ENCODE assay signal across 8 cellular contexts in the genomic region with DNA sequence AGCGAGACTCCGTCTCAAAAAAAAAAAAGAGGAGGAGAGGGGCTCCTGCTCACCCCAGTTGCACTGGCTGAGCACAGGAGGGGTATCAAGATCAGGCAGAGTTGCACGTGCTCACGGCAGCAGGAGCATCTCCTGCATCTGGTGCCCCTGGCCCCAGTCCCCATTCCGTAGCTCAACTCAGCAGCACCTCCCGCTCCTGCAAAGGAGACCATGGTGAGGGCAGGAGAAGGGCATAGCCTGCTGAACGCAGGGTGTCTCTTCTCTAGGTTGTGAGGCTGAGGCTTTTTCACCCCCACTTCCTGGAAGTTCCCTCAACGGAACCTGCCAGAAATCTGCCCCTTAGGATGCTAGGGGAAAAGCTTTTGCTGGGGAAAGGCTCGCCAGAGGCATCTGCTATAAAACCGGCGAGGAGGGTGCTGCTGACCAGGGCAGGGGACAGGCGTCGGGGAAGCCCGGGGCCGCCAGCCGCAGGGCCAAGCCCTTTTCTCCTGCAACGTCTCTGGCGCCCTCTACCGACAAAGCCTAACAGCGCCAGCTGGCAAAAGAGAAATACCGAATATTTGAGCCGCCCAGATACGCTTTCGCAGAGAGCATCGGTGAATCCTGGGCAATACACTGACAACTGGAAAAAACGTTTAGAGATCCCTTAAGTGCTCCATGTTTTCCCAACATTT. TPM values are rescaled to one million over a fixed set of nuclear protein-coding genes. Genes with fewer than 3 reads are reported as not detected.
DNase-seq lines count a peak whose midpoint lies in the region; ATAC-seq and TF ChIP-seq lines count a peak whose summit lies in the region.

No MANE protein-coding gene starts in this region.

- no peak for TF ChIP-seq EP300 in sigmoid colon (IDR thresholded peaks at IDR 0.05)

- intact Hi-C loops in body of pancreas (cut with DNase I): no loop called here
- intact Hi-C loops in sigmoid colon (cut with DNase I): loop anchor here (1.0 to 2.0 kb wide), 3 partner anchors 15 to 91 kb away; a partner anchor contains a TSS

- peak; percentile 81 for ATAC-seq in body of pancreas

- CTCF ChIA-PET in HEK293T (lab: Yijun Ruan, JAX): interaction anchor here (0.5 to 1.5 kb wide), 11 partner anchors 13 to 110 kb away, joined by 3 to 6 read pairs (median 4); no protein-coding TSS in a partner anchor

- peak overlapping the region; percentile 2 to 92 for H3K4me3 ChIP-seq in body of pancreas
- no peak overlapping the region; the same call in 1 of the 2 replicates for H3K4me3 ChIP-seq in iPS DF 6.9 (ENCODE audit: low read length)
- H3K4me3 ChIP-seq in sigmoid colon: peak overlapping the region; percentile 32 to 99 (median 92)

- peak; percentile 53 for DNase-seq in DMS79 treated with DMSO at 0.1 percent for 48 hours (lab: John Stamatoyannopoulos, UW)
- peak; percentile 82 for DNase-seq in HEK293T (ENCODE audit: extremely low spot score)
- DNase-seq in NCI-H2029 treated with DMSO at 0.1 percent for 48 hours (lab: John Stamatoyannopoulos, UW): peak; percentile 15
- peak; percentile 83 for DNase-seq in UCSD-AML1 (lab: John Stamatoyannopoulos, UW; ENCODE audit: unreplicated experiment)
- DNase-seq in body of pancreas: peak; percentile 90 to 92 (median 91)
- DNase-seq in iPS DF 6.9 (ENCODE audit: low read depth, low spot score): peak; percentile 67
- DNase-seq in sigmoid colon: peak; percentile 95
- no peak for DNase-seq in HuH-7.5 (ENCODE audit: low spot score)

- H3K36me3 ChIP-seq in body of pancreas (replicated peaks in 1 of 2; ENCODE audit: insufficient read depth in 1 of 2, low read depth in 2 of 2): no peaks in the 10 kb centered on the region
- no peaks in the 10 kb centered on the region for H3K36me3 ChIP-seq in iPS DF 6.9 (ENCODE audit: control insufficient read depth, insufficient read depth, low read length)
- no peaks in the 10 kb centered on the region for H3K36me3 ChIP-seq in sigmoid colon

- peak; percentile 94 to 99 (median 97) for TF ChIP-seq CTCF in body of pancreas (IDR thresholded peaks at IDR 0.05)
- TF ChIP-seq CTCF in sigmoid colon (IDR thresholded peaks at IDR 0.05): peak; percentile 90 to 97 (median 96)

- H3K27me3 ChIP-seq in body of pancreas: no peaks in the 10 kb centered on the region
- no peaks in the 10 kb centered on the region for H3K27me3 ChIP-seq in iPS DF 6.9 (ENCODE audit: control insufficient read depth, insufficient read depth, low read length)
- H3K27me3 ChIP-seq in sigmoid colon: no peaks in the 10 kb centered on the region

- TF ChIP-seq POLR2A in body of pancreas (IDR thresholded peaks at IDR 0.05) (no peak), sigmoid colon (IDR thresholded peaks at IDR 0.05) (no peak)

- H3K27ac ChIP-seq in body of pancreas: peak overlapping the region; percentile 56 to 82 (median 80)
- H3K27ac ChIP-seq in iPS DF 6.9 (ENCODE audit: low read length): no peak overlapping the region
- peak overlapping the region; percentile 75 to 89 (median 82) for H3K27ac ChIP-seq in sigmoid colon

- H3K9me3 ChIP-seq in body of pancreas (no peaks in the 10 kb centered on the region), iPS DF 6.9 (ENCODE audit: control insufficient read depth, insufficient read depth, low read length) (no peaks in the 10 kb centered on the region), sigmoid colon (no peaks in the 10 kb centered on the region)

- POLR2A ChIA-PET in HEK293T (lab: Yijun Ruan, JAX): interaction anchor here (0.7 to 2.3 kb wide), 6 partner anchors 13 to 182 kb away, joined by 3 to 7 read pairs (median 3); a partner anchor contains a TSS

- H3K4me1 ChIP-seq in body of pancreas (peaks cover 19% of the 10 kb centered on the region), iPS DF 6.9 (ENCODE audit: control insufficient read depth, insufficient read depth, low read length) (no peaks in the 10 kb centered on the region), sigmoid colon (peaks cover 0 to 21% (median 17%) of the 10 kb centered on the region in 4 donors)

- 15 to 21% methylated on average over 15 to 26 of the region's 26 CpGs for WGBS in body of pancreas, 2 donors
- no CpG with 5 or more reads among the region's 26 CpGs for whole genome bisulfite sequencing in iPS DF 6.9 (ENCODE audit: insufficient coverage, insufficient read length)
- 9 to 13% methylated on average over 26 of the region's 26 CpGs for WGBS in sigmoid colon, 2 donors

TF ChIP-seq in HEK293T, 16 proteins besides CTCF, POLR2A, EP300 and RAD21:
- TF ChIP-seq L3MBTL2 (conservative IDR thresholded peaks at IDR 0.05) (no peak), FOXK2 (IDR thresholded peaks at IDR 0.05) (no peak), CTBP1 (IDR thresholded peaks at IDR 0.05; ENCODE audit: borderline replicate concordance) (no peak), ZNF384 (IDR thresholded peaks at IDR 0.05) (no peak)

RNA-seq across cellular contexts. Expression of a gene that starts 1.0 kb away (rescaled TPM):
- total RNA-seq in body of pancreas: 10 to 100 TPM; 48.8 to 53.4 TPM
- total RNA-seq in sigmoid colon: 10 to 100 TPM; 29.0 to 64.5 (median 43.9) TPM
- 10 to 100 TPM; 15.0 to 57.5 (median 22.4) TPM for polyA plus RNA-seq in sigmoid colon

RNA-seq across cellular contexts. Expression of a gene that starts 15.3 kb away (rescaled TPM):
- total RNA-seq in body of pancreas: 1 to 10 TPM; 3.4 to 7.3 TPM
- 1 to 10 TPM; 2.1 to 7.2 (median 2.8) TPM for total RNA-seq in sigmoid colon
- 1 to 10 TPM in 2 of 3 donors, under 1 TPM in 1; 0.69 to 4.4 (median 1.2) TPM for polyA plus RNA-seq in sigmoid colon

RNA-seq across cellular contexts. Expression of a gene that starts 34.7 kb away (rescaled TPM):
- total RNA-seq in body of pancreas (100 to 1,000 TPM; 113 to 140 TPM), sigmoid colon (100 to 1,000 TPM in 1 of 4 donors, 10 to 100 TPM in 3; 60.4 to 150 (median 68.7) TPM)
- 100 to 1,000 TPM in 1 of 3 donors, 10 to 100 TPM in 2; 18.6 to 142 (median 35.8) TPM for polyA plus RNA-seq in sigmoid colon
